ENCODE assay signal across 10 cellular contexts in the genomic region with DNA sequence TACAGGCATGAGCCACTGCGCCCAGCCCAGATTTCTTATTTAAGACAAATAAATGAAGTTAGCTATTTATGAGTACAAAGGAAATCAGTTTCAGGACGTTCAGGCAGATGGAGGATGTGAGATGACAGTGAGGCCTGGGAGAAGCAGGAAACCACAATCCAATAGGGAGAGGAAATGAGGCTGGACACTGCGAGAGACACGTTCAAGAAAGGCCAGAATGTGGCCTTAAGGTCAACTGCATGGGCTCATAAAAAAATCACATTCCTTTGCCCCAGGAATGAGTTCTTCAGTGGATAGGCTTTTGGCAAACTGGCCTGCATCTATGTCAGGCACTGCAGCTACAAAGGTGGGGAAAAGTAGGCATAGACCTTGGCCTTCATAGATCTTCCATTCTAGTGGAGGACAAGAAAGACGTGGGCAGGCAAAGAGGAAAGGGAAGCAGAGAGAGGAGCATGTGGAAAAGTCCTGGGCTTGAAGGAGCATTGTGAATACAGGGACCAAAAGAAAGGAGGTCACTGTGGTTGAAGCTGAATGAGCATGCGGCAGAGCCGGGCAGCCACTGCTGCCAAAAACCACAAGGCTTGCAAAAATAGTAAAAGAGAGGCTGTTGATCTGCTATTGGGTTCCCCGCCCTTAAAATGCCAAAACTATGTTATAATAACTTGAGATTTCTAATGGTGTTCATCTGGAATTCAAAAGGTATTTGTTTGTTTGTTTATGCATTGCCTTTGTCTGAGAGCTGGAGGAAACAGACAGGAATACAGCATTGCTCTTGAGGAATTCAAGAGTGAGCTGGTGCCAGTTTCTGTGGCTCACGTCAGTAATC.
A peak's percentile ranks its signal among the peaks of the same experiment; 100 is the strongest.
DNase-seq lines count a peak whose midpoint lies in the region; ATAC-seq and TF ChIP-seq lines count a peak whose summit lies in the region.
"Had no signal": no experiment of that assay in that cellular context is flagged by ENCODE, and none has a peak within 500 bp of the region (broad histone marks: within the 10 kb centered on the region; RNA-seq: fewer than 3 reads in every experiment).

No MANE protein-coding gene starts in this region.

- no peak for ATAC-seq in HG03354 (IDR thresholded peaks at IDR 0.05; ENCODE audit: poor library complexity, severe bottlenecking, unreplicated experiment)
- ATAC-seq in HG03280 (IDR thresholded peaks at IDR 0.05; ENCODE audit: unreplicated experiment), result no peak

- no peak for TF ChIP-seq CTCF in astrocyte of the spinal cord (IDR thresholded peaks at IDR 0.05; ENCODE audit: low read depth, low read length)

- peaks cover 1 to 3% of the 10 kb centered on the region in 2 donors for H3K27me3 Mint-ChIP-seq in CD4-positive, alpha-beta memory T cell

- no peak overlapping the region for H3K4me3 Mint-ChIP-seq in CD4-positive, alpha-beta memory T cell

- intact Hi-C loops in CD4-positive, alpha-beta memory T cell (cut with micrococcal nuclease), result no loop called here

- in situ Hi-C loops in astrocyte of the spinal cord (cut with HindIII; ENCODE audit: low sequenced_read_pairs), result no loop called here

- DNase-seq in Kasumi-1 (lab: John Stamatoyannopoulos, UW) (peak; percentile 29 to 42), astrocyte of the spinal cord (ENCODE audit: low read depth, low spot score) (peak; percentile 90), hepatic stellate cell (ENCODE audit: low spot score) (peak; percentile 59), substantia nigra (lab: John Stamatoyannopoulos, UW) (peak in 16 of 49 donors; percentile 2 to 40 (median 16)), H7 (no peak)
- DNase-seq in CD4-positive, alpha-beta memory T cell, result no peak
- DNase-seq: cerebellar nuclear complex, NCI-H146 had no signal

- no peaks in the 10 kb centered on the region for H3K9me3 ChIP-seq in CD4-positive, alpha-beta memory T cell (ENCODE audit: control insufficient read depth in 1 of 2, low read length in 2 of 2)

- peak overlapping the region; percentile 11 for H3K27ac ChIP-seq in substantia nigra (ENCODE audit: low read depth, low read length, poor library complexity, severe bottlenecking)
- H3K27ac ChIP-seq in CD4-positive, alpha-beta memory T cell (ENCODE audit: low read depth, low read length), result no peak overlapping the region

- no peak overlapping the region for H3K4me3 ChIP-seq in astrocyte of the spinal cord (ENCODE audit: low read depth, low read length)
- H3K4me3 ChIP-seq in H7 (ENCODE audit: insufficient read depth, low read depth, low read length), result no peak overlapping the region
- no peak overlapping the region for H3K4me3 ChIP-seq in CD4-positive, alpha-beta memory T cell (ENCODE audit: low read length in 2 of 2)

- peaks cover 0 to 4% (median 0%) of the 10 kb centered on the region in 8 donors for H3K9me3 Mint-ChIP-seq in CD4-positive, alpha-beta memory T cell

- H3K36me3 ChIP-seq in H7 (replicated peaks; ENCODE audit: control insufficient read depth, insufficient read depth, low read length), result no peaks in the 10 kb centered on the region; the same call in 1 of the 2 replicates
- H3K36me3 ChIP-seq in CD4-positive, alpha-beta memory T cell (ENCODE audit: insufficient read depth, low read length), result no peaks in the 10 kb centered on the region

- H3K27ac Mint-ChIP-seq in CD4-positive, alpha-beta memory T cell, result peak overlapping the region in 1 of 7 donors; percentile 28

- POLR2A ChIA-PET in CD4-positive, alpha-beta memory T cell (lab: Charles Lee; ENCODE audit: partially characterized antibody), result no interaction called here

- H3K4me1 ChIP-seq in CD4-positive, alpha-beta memory T cell (ENCODE audit: insufficient read depth, low read length), result no peaks in the 10 kb centered on the region

- H3K27me3 ChIP-seq in H7 (ENCODE audit: control insufficient read depth, insufficient read depth, low read length), result no peaks in the 10 kb centered on the region; the same call in 1 of the 2 replicates
- no peaks in the 10 kb centered on the region for H3K27me3 ChIP-seq in CD4-positive, alpha-beta memory T cell (ENCODE audit: insufficient read depth, low read length)

- CTCF ChIA-PET in CD4-positive, alpha-beta memory T cell (lab: Charles Lee; ENCODE audit: partially characterized antibody), result no interaction called here

- H3K36me3 Mint-ChIP-seq in CD4-positive, alpha-beta memory T cell, result no peaks in the 10 kb centered on the region

- peaks cover 0 to 6% (median 4%) of the 10 kb centered on the region in 4 donors for H3K4me1 Mint-ChIP-seq in CD4-positive, alpha-beta memory T cell

Comparison
In these comparisons a context has a peak if more than half of its experiments do, and no peak if none do; other contexts are left out.
1. DNase-seq: peak in Kasumi-1 (2 of 2), astrocyte of the spinal cord (single experiment) and hepatic stellate cell (single experiment); none in H7 (single experiment) and CD4-positive, alpha-beta memory T cell (0 of 5).